ENCODE assay signal across 17 cellular contexts in the genomic region with DNA sequence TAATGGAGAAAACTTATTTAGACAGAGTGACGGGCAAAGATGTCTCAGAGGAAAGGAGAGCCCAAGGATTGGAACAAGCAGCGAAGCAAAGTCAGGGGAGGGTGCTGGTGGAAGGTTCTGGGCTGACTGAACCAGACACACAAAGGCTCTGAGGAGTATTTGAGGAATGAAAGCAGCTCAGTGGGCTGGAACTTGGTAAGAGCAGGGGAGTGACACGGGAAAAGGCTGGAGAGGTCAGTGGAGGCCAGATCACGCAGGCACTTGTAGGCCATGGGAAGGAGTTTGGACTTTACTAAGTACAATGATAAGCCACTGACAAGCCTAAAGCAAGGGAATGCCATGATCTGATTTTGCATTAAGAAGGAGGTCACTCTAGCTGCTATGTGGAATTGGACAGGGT.
DNase-seq lines count a peak whose midpoint lies in the region; ATAC-seq and TF ChIP-seq lines count a peak whose summit lies in the region.
"Had no signal": no experiment of that assay in that cellular context is flagged by ENCODE, and none has a peak within 500 bp of the region (broad histone marks: within the 10 kb centered on the region; RNA-seq: fewer than 3 reads in every experiment).

No MANE protein-coding gene starts in this region.

- H3K79me2 ChIP-seq in hepatocyte, result no peaks in the 10 kb centered on the region

- H3K27ac ChIP-seq in hepatocyte (peak overlapping the region; percentile 65), thyroid gland (peak overlapping the region; percentile 90 to 94 (median 93)), WERI-Rb-1 (no peak overlapping the region)
- H3K27ac ChIP-seq in naive thymus-derived CD4-positive, alpha-beta T cell (ENCODE audit: low read depth, low read length), result no peak overlapping the region
- H3K27ac ChIP-seq: HL-60 had no signal

- H3K36me3 ChIP-seq in hepatocyte (replicated peaks; ENCODE audit: insufficient read depth, low read depth), result no peaks in the 10 kb centered on the region
- no peaks in the 10 kb centered on the region for H3K36me3 ChIP-seq in naive thymus-derived CD4-positive, alpha-beta T cell (ENCODE audit: control insufficient read depth in 2 of 3, insufficient read depth in 3 of 3, low read length in 3 of 3)
- no peaks in the 10 kb centered on the region for H3K36me3 ChIP-seq in thyroid gland
- no peaks in the 10 kb centered on the region for H3K36me3 ChIP-seq in WERI-Rb-1

- peak overlapping the region in 2 of 3 donors; percentile 63 for H3K27ac Mint-ChIP-seq in IgD-negative memory B cell
- peak overlapping the region in 5 of 9 donors; percentile 9 to 46 (median 26) for H3K27ac Mint-ChIP-seq in naive thymus-derived CD4-positive, alpha-beta T cell
- no peak overlapping the region for H3K27ac Mint-ChIP-seq in T-helper 2 cell treated with Interferon-gamma antibody and Interleukin-4, amounts not matched to agents 5 μg/mL and 100 μg/mL, for 36 hours
- H3K27ac Mint-ChIP-seq: CD4-positive, alpha-beta T cell had no signal

- POLR2A ChIA-PET in naive thymus-derived CD4-positive, alpha-beta T cell (lab: Charles Lee), result interaction anchor here (1.4 to 22.8 kb wide), 3 partner anchors 10 to 28 kb away, joined by 4 to 1138 read pairs (median 6); no protein-coding TSS in a partner anchor

- intact Hi-C loops in naive thymus-derived CD4-positive, alpha-beta T cell (cut with micrococcal nuclease), result no loop called here
- intact Hi-C loops in thyroid gland (cut with DNase I), result no loop called here

- H4K20me1 ChIP-seq in hepatocyte (ENCODE audit: insufficient read depth, poor library complexity, severe bottlenecking), result no peaks in the 10 kb centered on the region

- no peak for TF ChIP-seq CTCF in hepatocyte (IDR thresholded peaks at IDR 0.05; ENCODE audit: poor library complexity)
- TF ChIP-seq CTCF in thyroid gland (IDR thresholded peaks at IDR 0.05), result no peak
- TF ChIP-seq CTCF in WERI-Rb-1 (IDR thresholded peaks at IDR 0.05; ENCODE audit: low read depth, low read length), result no peak

- no peaks in the 10 kb centered on the region for H3K9me2 ChIP-seq in hepatocyte (replicated peaks; ENCODE audit: insufficient read depth)

- no peak overlapping the region for H3K4me3 Mint-ChIP-seq in IgD-negative memory B cell
- H3K4me3 Mint-ChIP-seq in naive thymus-derived CD4-positive, alpha-beta T cell, result no peak overlapping the region
- H3K4me3 Mint-ChIP-seq in T-helper 2 cell treated with Interferon-gamma antibody and Interleukin-4, amounts not matched to agents 5 μg/mL and 100 μg/mL, for 36 hours, result no peak overlapping the region
- H3K4me3 Mint-ChIP-seq: CD4-positive, alpha-beta T cell had no signal

- WGBS in hepatocyte (ENCODE audit: low lambda C conversion rate, missing lambda C conversion rate), result 73% methylated on average over 4 of the region's 4 CpGs
- WGBS in thyroid gland, 2 donors, result 27 to 31% methylated on average over 4 of the region's 4 CpGs

- H2AFZ ChIP-seq in hepatocyte, result no peak overlapping the region

- no peaks in the 10 kb centered on the region for H3K36me3 Mint-ChIP-seq in IgD-negative memory B cell
- peaks cover 0 to 2% (median 0%) of the 10 kb centered on the region in 5 donors for H3K36me3 Mint-ChIP-seq in naive thymus-derived CD4-positive, alpha-beta T cell
- H3K36me3 Mint-ChIP-seq in T-helper 2 cell treated with Interferon-gamma antibody and Interleukin-4, amounts not matched to agents 5 μg/mL and 100 μg/mL, for 36 hours (ENCODE audit: low read depth), result no peaks in the 10 kb centered on the region

- H3K27me3 ChIP-seq in hepatocyte, result no peaks in the 10 kb centered on the region
- H3K27me3 ChIP-seq in naive thymus-derived CD4-positive, alpha-beta T cell (ENCODE audit: control insufficient read depth in 2 of 2, insufficient read depth in 2 of 2, low read length in 2 of 2), result no peaks in the 10 kb centered on the region
- H3K27me3 ChIP-seq in thyroid gland, result no peaks in the 10 kb centered on the region
- peaks cover 9% of the 10 kb centered on the region for H3K27me3 ChIP-seq in WERI-Rb-1 (ENCODE audit: insufficient read depth, low read depth, severe bottlenecking)

- H3K9me3 Mint-ChIP-seq in IgD-negative memory B cell, result no peaks in the 10 kb centered on the region
- peaks cover 0 to 5% (median 0%) of the 10 kb centered on the region in 11 donors for H3K9me3 Mint-ChIP-seq in naive thymus-derived CD4-positive, alpha-beta T cell
- H3K9me3 Mint-ChIP-seq in T-helper 2 cell treated with Interferon-gamma antibody and Interleukin-4, amounts not matched to agents 5 μg/mL and 100 μg/mL, for 36 hours, result no peaks in the 10 kb centered on the region
- H3K9me3 Mint-ChIP-seq: CD4-positive, alpha-beta T cell had no signal

- H3K4me1 ChIP-seq in hepatocyte (ENCODE audit: insufficient read depth) (peaks cover 6% of the 10 kb centered on the region), thyroid gland (peaks cover 15 to 44% of the 10 kb centered on the region in 2 donors)
- H3K4me1 ChIP-seq in naive thymus-derived CD4-positive, alpha-beta T cell (ENCODE audit: control insufficient read depth in 2 of 2, insufficient read depth in 2 of 2, low read length in 2 of 2), result no peaks in the 10 kb centered on the region

- H3K4me3 ChIP-seq in hepatocyte (no peak overlapping the region), thyroid gland (replicated peaks in 1 of 3) (no peak overlapping the region), WERI-Rb-1 (ENCODE audit: low read depth, low read length) (no peak overlapping the region)
- no peak overlapping the region for H3K4me3 ChIP-seq in naive thymus-derived CD4-positive, alpha-beta T cell (ENCODE audit: low read length)

- H3K9me3 ChIP-seq in hepatocyte (ENCODE audit: low read depth) (no peaks in the 10 kb centered on the region), thyroid gland (no peaks in the 10 kb centered on the region), WERI-Rb-1 (ENCODE audit: severe bottlenecking) (no peaks in the 10 kb centered on the region)
- H3K9me3 ChIP-seq in naive thymus-derived CD4-positive, alpha-beta T cell (ENCODE audit: control insufficient read depth in 2 of 3, low read length in 3 of 3), result no peaks in the 10 kb centered on the region

- ATAC-seq in naive thymus-derived CD4-positive, alpha-beta T cell, result no peak
- ATAC-seq in HG02798 (IDR thresholded peaks at IDR 0.05; ENCODE audit: poor library complexity, unreplicated experiment), result no peak

- H3K4me2 ChIP-seq in hepatocyte, result no peak overlapping the region

- DNase-seq in hepatocyte (ENCODE audit: low spot score) (no peak), thyroid gland (peak; percentile 78 to 79), WERI-Rb-1 (no peak)
- DNase-seq in naive thymus-derived CD4-positive, alpha-beta T cell, result no peak
- no peak for DNase-seq in T-helper 2 cell treated with Interferon-gamma antibody and Interleukin-4, amounts not matched to agents 5 μg/mL and 100 μg/mL, for 36 hours (ENCODE audit: low spot score)
- DNase-seq: ACHN; CD4-positive, alpha-beta T cell; HCEC 1CT; NCI-H1105; NCI-H1694; NCI-H446 treated with DMSO at 0.1 percent for 48 hours; NK-92 treated with Interleukin-12 subunit alpha and Interleukin-12 subunit beta, amount 100 ng/mL, for 24 hours; RPMI8226; SIG-M5 had no signal

- peaks cover 3% of the 10 kb centered on the region for H3K27me3 Mint-ChIP-seq in IgD-negative memory B cell
- peaks cover 0 to 5% (median 0%) of the 10 kb centered on the region in 5 donors for H3K27me3 Mint-ChIP-seq in naive thymus-derived CD4-positive, alpha-beta T cell
- no peaks in the 10 kb centered on the region for H3K27me3 Mint-ChIP-seq in T-helper 2 cell treated with Interferon-gamma antibody and Interleukin-4, amounts not matched to agents 5 μg/mL and 100 μg/mL, for 36 hours (ENCODE audit: low read depth)
- H3K27me3 Mint-ChIP-seq: CD4-positive, alpha-beta T cell had no signal

- TF ChIP-seq POLR2A in thyroid gland (IDR thresholded peaks at IDR 0.05), result peak in 1 of 2 donors; percentile 70

- CTCF ChIA-PET in naive thymus-derived CD4-positive, alpha-beta T cell (lab: Charles Lee), result no interaction called here

- peaks cover 27 to 37% (median 33%) of the 10 kb centered on the region in 3 donors for H3K4me1 Mint-ChIP-seq in IgD-negative memory B cell
- H3K4me1 Mint-ChIP-seq in naive thymus-derived CD4-positive, alpha-beta T cell, result peaks cover 18 to 39% (median 33%) of the 10 kb centered on the region in 7 donors
- peaks cover 11% of the 10 kb centered on the region for H3K4me1 Mint-ChIP-seq in T-helper 2 cell treated with Interferon-gamma antibody and Interleukin-4, amounts not matched to agents 5 μg/mL and 100 μg/mL, for 36 hours (ENCODE audit: low read depth)

Comparison
In these comparisons a context has a peak if more than half of its experiments do, and no peak if none do; other contexts are left out.
1. DNase-seq: peak in thyroid gland (2 of 2); none in hepatocyte (single experiment), naive thymus-derived CD4-positive, alpha-beta T cell (0 of 9), WERI-Rb-1 (single experiment) and T-helper 2 cell treated with Interferon-gamma antibody and Interleukin-4, amounts not matched to agents 5 μg/mL and 100 μg/mL, for 36 hours (single experiment).
2. H3K27ac ChIP-seq: peak in hepatocyte (single experiment) and thyroid gland (3 of 3); none in naive thymus-derived CD4-positive, alpha-beta T cell (single experiment) and WERI-Rb-1 (single experiment).